ENCODE assay signal across 14 cellular contexts in the genomic region with DNA sequence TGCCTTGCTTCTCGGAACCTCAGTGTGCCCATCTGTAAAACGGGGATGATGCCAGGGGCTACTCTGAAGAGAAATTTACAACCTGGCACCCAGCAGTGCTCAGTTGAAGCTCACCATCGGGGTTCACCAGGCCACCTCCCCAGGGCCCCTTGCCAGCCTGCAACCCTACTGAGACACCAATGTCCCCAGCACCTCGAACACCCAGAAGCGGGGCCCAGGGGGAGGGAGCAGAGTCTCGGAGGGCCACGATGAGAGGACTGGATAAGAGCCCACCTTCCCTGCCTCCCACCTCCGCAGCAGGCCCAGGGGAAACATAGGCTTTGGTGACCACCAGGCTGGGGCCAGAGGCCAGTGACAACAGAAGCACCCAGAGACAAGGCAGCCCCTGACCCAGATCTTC. TPM values are rescaled to one million over a fixed set of nuclear protein-coding genes. Genes with fewer than 3 reads are reported as not detected.
A peak's percentile ranks its signal among the peaks of the same experiment; 100 is the strongest.
DNase-seq lines count a peak whose midpoint lies in the region; ATAC-seq and TF ChIP-seq lines count a peak whose summit lies in the region.
"Had no signal": no experiment of that assay in that cellular context is flagged by ENCODE, and none has a peak within 500 bp of the region (broad histone marks: within the 10 kb centered on the region; RNA-seq: fewer than 3 reads in every experiment).

No MANE protein-coding gene starts in this region.

- peaks cover 71% of the 10 kb centered on the region for H4K20me1 ChIP-seq in PC-9 (ENCODE audit: insufficient read depth)

- CTCF ChIA-PET in PC-9 (lab: Charles Lee) = interaction anchor here (1.2 kb wide), 1 partner anchor 26 kb away, joined by 3 read pairs; no protein-coding TSS in a partner anchor

- POLR2A ChIA-PET in PC-9 (lab: Charles Lee; ENCODE audit: unreplicated experiment) = no interaction called here

- H3K4me2 ChIP-seq in PC-9 = 0 out of 2 replicates have a peak overlapping the region, but pooled peaks have one; percentile 44

- intact Hi-C loops in left ventricle myocardium superior (cut with micrococcal nuclease) = no loop called here
- intact Hi-C loops in Right ventricle myocardium superior (cut with DNase I) = no loop called here
- intact Hi-C loops in PC-9 (cut with micrococcal nuclease; ENCODE audit: unreplicated experiment) = no loop called here

- H3K9me2 ChIP-seq in PC-9 (ENCODE audit: insufficient read depth) = no peaks in the 10 kb centered on the region

- no peaks in the 10 kb centered on the region for H3K36me3 Mint-ChIP-seq in glutamatergic neuron (ENCODE audit: unreplicated experiment)
- H3K36me3 Mint-ChIP-seq in type B pancreatic cell = no peaks in the 10 kb centered on the region

- no peak overlapping the region for H3K4me3 Mint-ChIP-seq in glutamatergic neuron (ENCODE audit: unreplicated experiment)
- H3K4me3 Mint-ChIP-seq in type B pancreatic cell = no peak overlapping the region

- no peak overlapping the region for H3K4me3 ChIP-seq in PC-9
- H3K4me3 ChIP-seq: dorsolateral prefrontal cortex had no signal

- H3K9me3 Mint-ChIP-seq in glutamatergic neuron (ENCODE audit: unreplicated experiment) = peaks cover 5% of the 10 kb centered on the region
- H3K9me3 Mint-ChIP-seq in type B pancreatic cell = no peaks in the 10 kb centered on the region
- H3K9me3 Mint-ChIP-seq: naive thymus-derived CD4-positive, alpha-beta T cell had no signal

- peaks cover 11% of the 10 kb centered on the region; the same call in 1 of the 2 replicates for H3F3A ChIP-seq in PC-9 (ENCODE audit: insufficient read depth, low read depth)

- no peak overlapping the region for H2AFZ ChIP-seq in PC-9

- TF ChIP-seq CTCF in PC-9 (conservative IDR thresholded peaks at IDR 0.05) = no peak
- no peak for TF ChIP-seq CTCF in glutamatergic neuron (IDR thresholded peaks at IDR 0.05; ENCODE audit: partially characterized antibody, unreplicated experiment)
- no peak for TF ChIP-seq CTCF in type B pancreatic cell (conservative IDR thresholded peaks at IDR 0.05)

- H3K27ac Mint-ChIP-seq in glutamatergic neuron (ENCODE audit: unreplicated experiment) (peak overlapping the region; percentile 66), type B pancreatic cell (peak overlapping the region; percentile 73)

- H3K27me3 Mint-ChIP-seq in glutamatergic neuron (ENCODE audit: unreplicated experiment) (peaks cover 2% of the 10 kb centered on the region), type B pancreatic cell (no peaks in the 10 kb centered on the region)
- H3K27me3 Mint-ChIP-seq: naive thymus-derived CD4-positive, alpha-beta T cell had no signal

- H3K79me2 ChIP-seq in PC-9 (ENCODE audit: low read depth) = peaks cover 79% of the 10 kb centered on the region

- no peaks in the 10 kb centered on the region for H3K27me3 ChIP-seq in PC-9 (ENCODE audit: insufficient read depth, low read depth)
- H3K27me3 ChIP-seq: dorsolateral prefrontal cortex had no signal

- peaks cover 36% of the 10 kb centered on the region for H3K4me1 ChIP-seq in PC-9 (replicated peaks; ENCODE audit: insufficient read depth)

- BruUV-seq in PC-9 (replicated peaks; lab: Mats Ljungman, UMichigan) = no TSS peak

- H3K27ac ChIP-seq in PC-9 = 0 out of 2 replicates have a peak overlapping the region, but pooled peaks have one; percentile 25

- ATAC-seq in left ventricle myocardium superior (no peak), Right ventricle myocardium superior (ENCODE audit: poor library complexity) (no peak)

- H3K9me3 ChIP-seq in PC-9 (ENCODE audit: insufficient read depth, low read depth) = no peaks in the 10 kb centered on the region

- peak; percentile 23 for DNase-seq in left ventricle myocardium superior
- DNase-seq in Right ventricle myocardium superior = no peak
- no peak for DNase-seq in PC-9
- no peak for DNase-seq in glutamatergic neuron
- no peak for DNase-seq in type B pancreatic cell (ENCODE audit: extremely low spot score, unreplicated experiment)
- DNase-seq in HuH-7 (ENCODE audit: low spot score) = no peak
- DNase-seq in NCI-H69 (lab: John Stamatoyannopoulos, UW) = no peak
- DNase-seq in NCI-H2107 treated with DMSO at 0.1 percent for 48 hours (lab: John Stamatoyannopoulos, UW; ENCODE audit: unreplicated experiment) = no peak
- DNase-seq: DMS79 treated with DMSO at 0.1 percent for 48 hours, dorsolateral prefrontal cortex, foreskin melanocyte, NCI-H2171 treated with DMSO at 0.1 percent for 48 hours, small intestine had no signal

- no peaks in the 10 kb centered on the region for H3K36me3 ChIP-seq in PC-9 (ENCODE audit: low read depth)

- H3K4me1 Mint-ChIP-seq in glutamatergic neuron (ENCODE audit: low read depth, unreplicated experiment) (peaks cover 16% of the 10 kb centered on the region), type B pancreatic cell (ENCODE audit: unreplicated experiment) (peaks cover 42% of the 10 kb centered on the region)

RNA-seq across cellular contexts. Expression of a gene that starts 22.4 kb away (rescaled TPM):
- 142 TPM for total RNA-seq in left ventricle myocardium superior
- total RNA-seq in Right ventricle myocardium superior = 133 TPM
- 319 and 368 TPM in 2 replicates for total RNA-seq in PC-9 (2021)
- 360 TPM for total RNA-seq in glutamatergic neuron (ENCODE audit: unreplicated experiment)
- 219 and 227 TPM in 2 replicates for total RNA-seq in type B pancreatic cell (ENCODE audit: low replicate concordance)
